1 cellular context compared by ENCODE assay signal in the genomic region with DNA sequence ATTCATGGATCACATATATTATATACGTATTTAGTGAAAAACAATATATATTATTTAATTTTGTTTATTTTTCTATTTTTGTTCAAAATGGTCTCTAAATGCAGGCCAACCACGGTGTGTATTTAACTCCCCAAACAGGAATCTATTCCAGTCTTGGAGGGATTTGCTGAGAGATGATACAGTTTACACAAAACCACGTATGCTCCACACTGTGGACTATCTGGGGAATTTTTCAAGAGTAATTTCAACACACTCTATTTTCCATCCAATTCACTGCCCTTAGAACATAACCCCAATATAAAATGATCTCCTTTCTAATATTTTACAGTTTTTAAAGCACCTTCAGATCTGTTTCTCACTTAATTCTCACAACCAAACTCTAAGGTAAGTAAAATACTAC.
TF ChIP-seq lines count a peak whose summit lies in the region.

No MANE protein-coding gene starts in this region.

TF ChIP-seq in WTC11, 78 proteins besides CTCF, POLR2A, EP300 and RAD21 (continued from another document):
- TF ChIP-seq, protein P1, sequence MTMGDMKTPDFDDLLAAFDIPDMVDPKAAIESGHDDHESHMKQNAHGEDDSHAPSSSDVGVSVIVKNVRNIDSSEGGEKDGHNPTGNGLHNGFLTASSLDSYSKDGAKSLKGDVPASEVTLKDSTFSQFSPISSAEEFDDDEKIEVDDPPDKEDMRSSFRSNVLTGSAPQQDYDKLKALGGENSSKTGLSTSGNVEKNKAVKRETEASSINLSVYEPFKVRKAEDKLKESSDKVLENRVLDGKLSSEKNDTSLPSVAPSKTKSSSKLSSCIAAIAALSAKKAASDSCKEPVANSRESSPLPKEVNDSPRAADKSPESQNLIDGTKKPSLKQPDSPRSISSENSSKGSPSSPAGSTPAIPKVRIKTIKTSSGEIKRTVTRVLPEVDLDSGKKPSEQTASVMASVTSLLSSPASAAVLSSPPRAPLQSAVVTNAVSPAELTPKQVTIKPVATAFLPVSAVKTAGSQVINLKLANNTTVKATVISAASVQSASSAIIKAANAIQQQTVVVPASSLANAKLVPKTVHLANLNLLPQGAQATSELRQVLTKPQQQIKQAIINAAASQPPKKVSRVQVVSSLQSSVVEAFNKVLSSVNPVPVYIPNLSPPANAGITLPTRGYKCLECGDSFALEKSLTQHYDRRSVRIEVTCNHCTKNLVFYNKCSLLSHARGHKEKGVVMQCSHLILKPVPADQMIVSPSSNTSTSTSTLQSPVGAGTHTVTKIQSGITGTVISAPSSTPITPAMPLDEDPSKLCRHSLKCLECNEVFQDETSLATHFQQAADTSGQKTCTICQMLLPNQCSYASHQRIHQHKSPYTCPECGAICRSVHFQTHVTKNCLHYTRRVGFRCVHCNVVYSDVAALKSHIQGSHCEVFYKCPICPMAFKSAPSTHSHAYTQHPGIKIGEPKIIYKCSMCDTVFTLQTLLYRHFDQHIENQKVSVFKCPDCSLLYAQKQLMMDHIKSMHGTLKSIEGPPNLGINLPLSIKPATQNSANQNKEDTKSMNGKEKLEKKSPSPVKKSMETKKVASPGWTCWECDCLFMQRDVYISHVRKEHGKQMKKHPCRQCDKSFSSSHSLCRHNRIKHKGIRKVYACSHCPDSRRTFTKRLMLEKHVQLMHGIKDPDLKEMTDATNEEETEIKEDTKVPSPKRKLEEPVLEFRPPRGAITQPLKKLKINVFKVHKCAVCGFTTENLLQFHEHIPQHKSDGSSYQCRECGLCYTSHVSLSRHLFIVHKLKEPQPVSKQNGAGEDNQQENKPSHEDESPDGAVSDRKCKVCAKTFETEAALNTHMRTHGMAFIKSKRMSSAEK (CRISPR knock-in tag; IDR thresholded peaks at IDR 0.05; ENCODE audit: borderline replicate concordance), result no peak
- TF ChIP-seq, protein P2, sequence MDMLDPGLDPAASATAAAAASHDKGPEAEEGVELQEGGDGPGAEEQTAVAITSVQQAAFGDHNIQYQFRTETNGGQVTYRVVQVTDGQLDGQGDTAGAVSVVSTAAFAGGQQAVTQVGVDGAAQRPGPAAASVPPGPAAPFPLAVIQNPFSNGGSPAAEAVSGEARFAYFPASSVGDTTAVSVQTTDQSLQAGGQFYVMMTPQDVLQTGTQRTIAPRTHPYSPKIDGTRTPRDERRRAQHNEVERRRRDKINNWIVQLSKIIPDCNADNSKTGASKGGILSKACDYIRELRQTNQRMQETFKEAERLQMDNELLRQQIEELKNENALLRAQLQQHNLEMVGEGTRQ (CRISPR knock-in tag; IDR thresholded peaks at IDR 0.05), result no peak
- TF ChIP-seq MXD4 (CRISPR knock-in tag; IDR thresholded peaks at IDR 0.05; ENCODE audit: borderline replicate concordance) (no peak), TCF7 (CRISPR knock-in tag; IDR thresholded peaks at IDR 0.05; ENCODE audit: low read depth) (no peak), GTF2I (CRISPR knock-in tag; conservative IDR thresholded peaks at IDR 0.05) (no peak), ZNF219 (CRISPR knock-in tag; IDR thresholded peaks at IDR 0.05; ENCODE audit: borderline replicate concordance) (no peak), FOXJ3 (CRISPR knock-in tag; IDR thresholded peaks at IDR 0.05; ENCODE audit: borderline replicate concordance) (no peak), ZNF671 (CRISPR knock-in tag; IDR thresholded peaks at IDR 0.05) (no peak)
- TF ChIP-seq, protein P3, sequence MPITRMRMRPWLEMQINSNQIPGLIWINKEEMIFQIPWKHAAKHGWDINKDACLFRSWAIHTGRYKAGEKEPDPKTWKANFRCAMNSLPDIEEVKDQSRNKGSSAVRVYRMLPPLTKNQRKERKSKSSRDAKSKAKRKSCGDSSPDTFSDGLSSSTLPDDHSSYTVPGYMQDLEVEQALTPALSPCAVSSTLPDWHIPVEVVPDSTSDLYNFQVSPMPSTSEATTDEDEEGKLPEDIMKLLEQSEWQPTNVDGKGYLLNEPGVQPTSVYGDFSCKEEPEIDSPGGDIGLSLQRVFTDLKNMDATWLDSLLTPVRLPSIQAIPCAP (CRISPR knock-in tag; IDR thresholded peaks at IDR 0.05), result no peak
- TF ChIP-seq, protein P4, sequence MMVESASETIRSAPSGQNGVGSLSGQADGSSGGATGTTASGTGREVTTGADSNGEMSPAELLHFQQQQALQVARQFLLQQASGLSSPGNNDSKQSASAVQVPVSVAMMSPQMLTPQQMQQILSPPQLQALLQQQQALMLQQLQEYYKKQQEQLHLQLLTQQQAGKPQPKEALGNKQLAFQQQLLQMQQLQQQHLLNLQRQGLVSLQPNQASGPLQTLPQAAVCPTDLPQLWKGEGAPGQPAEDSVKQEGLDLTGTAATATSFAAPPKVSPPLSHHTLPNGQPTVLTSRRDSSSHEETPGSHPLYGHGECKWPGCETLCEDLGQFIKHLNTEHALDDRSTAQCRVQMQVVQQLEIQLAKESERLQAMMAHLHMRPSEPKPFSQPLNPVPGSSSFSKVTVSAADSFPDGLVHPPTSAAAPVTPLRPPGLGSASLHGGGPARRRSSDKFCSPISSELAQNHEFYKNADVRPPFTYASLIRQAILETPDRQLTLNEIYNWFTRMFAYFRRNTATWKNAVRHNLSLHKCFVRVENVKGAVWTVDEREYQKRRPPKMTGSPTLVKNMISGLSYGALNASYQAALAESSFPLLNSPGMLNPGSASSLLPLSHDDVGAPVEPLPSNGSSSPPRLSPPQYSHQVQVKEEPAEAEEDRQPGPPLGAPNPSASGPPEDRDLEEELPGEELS (CRISPR knock-in tag; IDR thresholded peaks at IDR 0.05), result no peak
- TF ChIP-seq, protein P5, sequence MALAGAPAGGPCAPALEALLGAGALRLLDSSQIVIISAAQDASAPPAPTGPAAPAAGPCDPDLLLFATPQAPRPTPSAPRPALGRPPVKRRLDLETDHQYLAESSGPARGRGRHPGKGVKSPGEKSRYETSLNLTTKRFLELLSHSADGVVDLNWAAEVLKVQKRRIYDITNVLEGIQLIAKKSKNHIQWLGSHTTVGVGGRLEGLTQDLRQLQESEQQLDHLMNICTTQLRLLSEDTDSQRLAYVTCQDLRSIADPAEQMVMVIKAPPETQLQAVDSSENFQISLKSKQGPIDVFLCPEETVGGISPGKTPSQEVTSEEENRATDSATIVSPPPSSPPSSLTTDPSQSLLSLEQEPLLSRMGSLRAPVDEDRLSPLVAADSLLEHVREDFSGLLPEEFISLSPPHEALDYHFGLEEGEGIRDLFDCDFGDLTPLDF (CRISPR knock-in tag; IDR thresholded peaks at IDR 0.05), result no peak
- TF ChIP-seq, protein P6, sequence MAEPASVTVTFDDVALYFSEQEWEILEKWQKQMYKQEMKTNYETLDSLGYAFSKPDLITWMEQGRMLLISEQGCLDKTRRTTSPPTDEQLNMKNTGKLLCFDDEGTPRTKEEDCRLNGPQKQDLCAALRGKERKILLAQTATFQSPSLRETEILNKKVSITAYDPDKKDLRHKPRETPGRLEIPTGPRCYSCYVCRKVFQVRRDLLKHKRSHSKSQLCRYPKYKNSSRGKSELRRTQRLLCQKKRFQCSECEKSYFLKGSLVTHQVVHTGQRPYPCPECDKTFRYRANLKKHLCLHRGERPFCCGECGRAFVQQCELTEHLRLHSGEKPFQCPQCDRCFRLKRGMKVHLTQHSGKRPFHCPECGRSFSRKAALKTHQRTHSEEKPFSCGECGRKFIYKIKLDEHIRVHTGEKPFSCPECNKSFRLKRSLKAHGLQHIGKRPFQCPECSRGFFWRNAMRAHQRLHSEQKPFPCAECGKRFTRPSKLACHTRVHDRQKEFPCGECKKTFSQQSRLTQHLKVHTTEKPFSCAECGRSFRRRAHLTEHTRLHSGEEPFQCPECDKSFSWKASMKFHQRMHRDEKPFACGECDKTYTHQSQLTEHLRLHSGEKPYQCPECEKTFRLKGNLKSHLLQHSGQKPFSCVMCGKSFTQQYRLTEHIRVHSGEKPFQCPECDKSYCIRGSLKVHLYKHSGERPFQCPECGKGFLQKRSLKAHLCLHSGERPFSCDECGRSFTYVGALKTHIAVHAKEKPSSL (CRISPR knock-in tag; conservative IDR thresholded peaks at IDR 0.05), result no peak
TF ChIP-seq in WTC11: peak in this region for 0.
